Comparison of ENCODE assay signal across 8 cellular contexts in the genomic region with DNA sequence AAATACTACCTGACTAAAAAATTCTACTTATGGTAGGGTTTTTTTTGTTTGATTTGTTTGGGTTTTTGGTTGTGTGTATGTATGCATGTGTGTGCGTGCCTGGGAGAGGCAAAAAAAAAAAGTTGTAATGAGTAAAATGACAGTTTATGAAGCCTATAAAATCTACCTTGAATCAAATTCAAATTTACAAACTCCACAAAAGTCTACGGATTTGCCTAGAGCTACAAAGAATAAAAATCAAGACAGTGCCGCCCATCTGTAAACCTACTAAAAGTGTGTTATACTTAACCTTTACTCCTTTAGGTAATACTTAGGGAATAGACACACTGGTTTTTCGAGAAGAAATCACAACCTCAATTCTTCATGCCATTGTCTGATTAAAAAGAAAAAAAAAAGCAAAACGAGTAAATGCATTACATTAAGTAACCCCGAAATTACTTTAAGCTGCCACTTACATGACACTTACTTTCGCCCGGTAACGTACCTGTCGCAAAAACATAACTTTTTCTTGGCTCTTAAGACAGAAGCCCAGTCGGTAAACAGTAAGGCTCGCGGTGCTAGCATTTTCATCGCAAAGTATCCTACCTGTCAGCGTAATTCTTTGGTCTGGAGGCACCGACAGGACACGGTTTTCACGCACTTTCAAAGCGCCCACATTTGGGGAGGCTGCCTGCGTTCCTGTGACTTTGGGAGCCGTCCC. TPM values are rescaled to one million over a fixed set of nuclear protein-coding genes. Genes with fewer than 3 reads are reported as not detected.
A peak's percentile ranks its signal among the peaks of the same experiment; 100 is the strongest.
DNase-seq lines count a peak whose midpoint lies in the region; ATAC-seq and TF ChIP-seq lines count a peak whose summit lies in the region.

No MANE protein-coding gene starts in this region.

- H3K9me3 ChIP-seq in CD4-positive, alpha-beta T cell (ENCODE audit: control insufficient read depth, low read length), result no peaks in the 10 kb centered on the region
- H3K9me3 ChIP-seq in IMR-90 (ENCODE audit: control insufficient read depth, insufficient read depth, low read length), result no peaks in the 10 kb centered on the region

- CTCF ChIA-PET in CD4-positive, alpha-beta T cell (lab: Charles Lee), result interaction anchor here (0.6 to 3.7 kb wide), 4 partner anchors 10 to 255 kb away, joined by 3 to 12 read pairs (median 4); a partner anchor contains a TSS
- CTCF ChIA-PET in IMR-90 (lab: Yijun Ruan, JAX), result interaction anchor here (1.4 kb wide), 1 partner anchor 255 kb away, joined by 3 read pairs; no protein-coding TSS in a partner anchor

- no peak overlapping the region for H2BK120ac ChIP-seq in IMR-90 (ENCODE audit: low read depth, low read length)

- H3K56ac ChIP-seq in IMR-90 (ENCODE audit: extremely low read depth, insufficient read depth, low read length), result no peak overlapping the region

- WGBS in IMR-90 (ENCODE audit: extremely low coverage in 2 of 2, insufficient read length in 1 of 2), 2 experiments, result 8 to 100% methylated on average over 1 to 10 of the region's 21 CpGs

- peak overlapping the region; percentile 48 for H3K14ac ChIP-seq in IMR-90 (replicated peaks; ENCODE audit: low read depth, low read length)

- H3K4me2 ChIP-seq in IMR-90 (ENCODE audit: low read depth, low read length), result peak overlapping the region; percentile 83

- H3K23ac ChIP-seq in IMR-90 (ENCODE audit: low read depth, low read length), result peak overlapping the region; percentile 94

- H3K9me1 ChIP-seq in IMR-90 (ENCODE audit: insufficient read depth, low read length), result no peaks in the 10 kb centered on the region

- DNase-seq in CD4-positive, alpha-beta T cell, result no peak
- DNase-seq in IMR-90 (no peak), coronary artery (ENCODE audit: low spot score) (no peak), NCI-H774 (lab: John Stamatoyannopoulos, UW) (no peak), globus pallidus (ENCODE audit: low spot score) (no peak), GM03348 (ENCODE audit: low spot score) (no peak)
- no peak for DNase-seq in natural killer cell treated with Interleukin-12 subunit alpha and Interleukin-12 subunit beta and Interleukin-15 and Interleukin-18, amount 100 ng/mL, for 72 hours (ENCODE audit: low spot score)

- peak overlapping the region; percentile 24; the same call in 1 of the 2 replicates for H3K4ac ChIP-seq in IMR-90 (ENCODE audit: low read depth, low read length)

- peaks cover 6 to 19% of the 10 kb centered on the region in 2 experiments for H3K79me1 ChIP-seq in IMR-90 (ENCODE audit: low read depth in 1 of 2, low read length in 2 of 2)

- peaks cover 6% of the 10 kb centered on the region for H3K4me1 ChIP-seq in IMR-90 (ENCODE audit: control insufficient read depth, insufficient read depth, low read length)

- no peak for ATAC-seq in CD4-positive, alpha-beta T cell (ENCODE audit: poor library complexity)
- ATAC-seq in IMR-90 (ENCODE audit: low read depth) (no peak), GM18517 (IDR thresholded peaks at IDR 0.05; ENCODE audit: unreplicated experiment) (no peak)
- ATAC-seq in natural killer cell treated with Interleukin-12 subunit alpha and Interleukin-12 subunit beta and Interleukin-15 and Interleukin-18, amount 100 ng/mL, for 72 hours, result no peak

- intact Hi-C loops in CD4-positive, alpha-beta T cell (cut with DNase I, micrococcal nuclease), result loop anchor here (1.0 to 5.0 kb wide), 6 partner anchors 21 to 153 kb away; a partner anchor contains a TSS
- intact Hi-C loops in IMR-90 (cut with micrococcal nuclease), result loop anchor here (2.0 to 5.0 kb wide), 2 partner anchors 59 to 93 kb away; a partner anchor contains a TSS

- peaks cover 13% of the 10 kb centered on the region for H3K36me3 Mint-ChIP-seq in CD4-positive, alpha-beta T cell (ENCODE audit: low read depth)
- H3K36me3 Mint-ChIP-seq in natural killer cell treated with Interleukin-12 subunit alpha and Interleukin-12 subunit beta and Interleukin-15 and Interleukin-18, amount 100 ng/mL, for 72 hours, result no peaks in the 10 kb centered on the region

- no peaks in the 10 kb centered on the region for H3K27me3 ChIP-seq in CD4-positive, alpha-beta T cell (ENCODE audit: control insufficient read depth, insufficient read depth, low read length)
- no peaks in the 10 kb centered on the region for H3K27me3 ChIP-seq in IMR-90 (ENCODE audit: control insufficient read depth, insufficient read depth, low read length)

- no peak for TF ChIP-seq POLR2A in IMR-90 (IDR thresholded peaks at IDR 0.05; ENCODE audit: low read depth, low read length)

- peak overlapping the region; percentile 36 for H2AK5ac ChIP-seq in IMR-90 (ENCODE audit: low read depth, low read length)

- H3K27ac ChIP-seq in CD4-positive, alpha-beta T cell (ENCODE audit: low read depth, low read length), result no peak overlapping the region
- H3K27ac ChIP-seq in IMR-90 (ENCODE audit: insufficient read depth, low read length), result peak overlapping the region; percentile 26
- peak overlapping the region in 1 of 2 donors; percentile 85 for H3K27ac ChIP-seq in coronary artery

- H4K8ac ChIP-seq in IMR-90 (ENCODE audit: low read depth in 2 of 2, low read length in 2 of 2), result no peak overlapping the region

- H3K4me3 ChIP-seq in IMR-90 (ENCODE audit: insufficient read depth, low read depth, low read length) (peak overlapping the region; percentile 73), coronary artery (peak overlapping the region; percentile 77)

- no peaks in the 10 kb centered on the region for H3K9me3 Mint-ChIP-seq in CD4-positive, alpha-beta T cell
- no peaks in the 10 kb centered on the region for H3K9me3 Mint-ChIP-seq in natural killer cell treated with Interleukin-12 subunit alpha and Interleukin-12 subunit beta and Interleukin-15 and Interleukin-18, amount 100 ng/mL, for 72 hours

- no peak overlapping the region for H2BK15ac ChIP-seq in IMR-90 (ENCODE audit: low read depth, low read length)

- no peak for TF ChIP-seq RAD21 in IMR-90 (IDR thresholded peaks at IDR 0.05; ENCODE audit: low read length)

- H3K18ac ChIP-seq in IMR-90 (ENCODE audit: low read depth, low read length), result no peak overlapping the region

- peak overlapping the region; percentile 89 for H3K4me3 Mint-ChIP-seq in CD4-positive, alpha-beta T cell
- H3K4me3 Mint-ChIP-seq in natural killer cell treated with Interleukin-12 subunit alpha and Interleukin-12 subunit beta and Interleukin-15 and Interleukin-18, amount 100 ng/mL, for 72 hours, result peak overlapping the region; percentile 58

- no peak overlapping the region for H4K5ac ChIP-seq in IMR-90 (ENCODE audit: low read depth, low read length)

- H4K91ac ChIP-seq in IMR-90 (ENCODE audit: insufficient read depth, low read depth, low read length), result no peak overlapping the region

- H3K27me3 Mint-ChIP-seq in CD4-positive, alpha-beta T cell, result peaks cover 32% of the 10 kb centered on the region
- H3K27me3 Mint-ChIP-seq in natural killer cell treated with Interleukin-12 subunit alpha and Interleukin-12 subunit beta and Interleukin-15 and Interleukin-18, amount 100 ng/mL, for 72 hours, result peaks cover 24 to 37% of the 10 kb centered on the region in 2 donors

- H3K36me3 ChIP-seq in IMR-90 (ENCODE audit: control insufficient read depth, insufficient read depth, low read length), result no peaks in the 10 kb centered on the region

- no peak for TF ChIP-seq CTCF in CD4-positive, alpha-beta T cell (IDR thresholded peaks at IDR 0.05)
- no peak for TF ChIP-seq CTCF in IMR-90 (conservative IDR thresholded peaks at IDR 0.05; ENCODE audit: low read depth, low read length)
- TF ChIP-seq CTCF in coronary artery (IDR thresholded peaks at IDR 0.05), result no peak

- peaks cover 4% of the 10 kb centered on the region for H4K20me1 ChIP-seq in IMR-90 (ENCODE audit: insufficient read depth, low read length)

- H2AFZ ChIP-seq in IMR-90 (replicated peaks; ENCODE audit: low read length, poor library complexity), result peak overlapping the region; percentile 97

- no peak overlapping the region for H2BK5ac ChIP-seq in IMR-90 (ENCODE audit: low read depth, low read length, poor library complexity, severe bottlenecking)

- peak overlapping the region; percentile 80 for H3K9ac ChIP-seq in IMR-90 (ENCODE audit: low read depth, low read length)

- peak overlapping the region; percentile 82 for H3K27ac Mint-ChIP-seq in CD4-positive, alpha-beta T cell
- no peak overlapping the region for H3K27ac Mint-ChIP-seq in natural killer cell treated with Interleukin-12 subunit alpha and Interleukin-12 subunit beta and Interleukin-15 and Interleukin-18, amount 100 ng/mL, for 72 hours

- dilution Hi-C loops in IMR-90 (cut with HindIII; ENCODE audit: low sequenced_read_pairs, unreplicated experiment), result no loop called here

- BruUV-seq in IMR-90 (replicated peaks; lab: Mats Ljungman, UMichigan), result no TSS peak

- peaks cover 54% of the 10 kb centered on the region for H3K4me1 Mint-ChIP-seq in CD4-positive, alpha-beta T cell (ENCODE audit: low read depth)
- H3K4me1 Mint-ChIP-seq in natural killer cell treated with Interleukin-12 subunit alpha and Interleukin-12 subunit beta and Interleukin-15 and Interleukin-18, amount 100 ng/mL, for 72 hours (ENCODE audit: low read depth in 2 of 2), result peaks cover 0 to 6% of the 10 kb centered on the region in 2 donors

- peak overlapping the region; percentile 35 for H2AK9ac ChIP-seq in IMR-90 (replicated peaks; ENCODE audit: low read depth, low read length, poor library complexity)

- POLR2A ChIA-PET in CD4-positive, alpha-beta T cell (lab: Charles Lee), result interaction anchor here (0.6 to 3.8 kb wide), 12 partner anchors 18 to 255 kb away, joined by 3 to 38 read pairs (median 4); a partner anchor contains a TSS
- POLR2A ChIA-PET in IMR-90 (lab: Charles Lee; ENCODE audit: unreplicated experiment), result no interaction called here

- in situ Hi-C loops in IMR-90 (cut with MboI; ENCODE audit: low sequenced_read_pairs), result no loop called here

- no peak overlapping the region for H2BK20ac ChIP-seq in IMR-90 (ENCODE audit: low read depth, low read length)

TF ChIP-seq in IMR-90, 13 proteins besides CTCF, POLR2A, EP300 and RAD21 (continues in another document):
- TF ChIP-seq RFX5 (IDR thresholded peaks at IDR 0.05; ENCODE audit: low read depth, low read length), result no peak
- no peak for TF ChIP-seq NFE2L2 (IDR thresholded peaks at IDR 0.05; ENCODE audit: low read depth, low read length)
- no peak for TF ChIP-seq MAFK (IDR thresholded peaks at IDR 0.05; ENCODE audit: low read depth, low read length)
- TF ChIP-seq CHD1 (IDR thresholded peaks at IDR 0.05; ENCODE audit: low read depth, low read length), result no peak

RNA-seq across cellular contexts. Expression of a gene that starts 1.0 kb away (rescaled TPM):
- total RNA-seq in CD4-positive, alpha-beta T cell, result 1 to 10 TPM; 6.4 to 6.9 TPM
- 10.0 and 11.7 TPM in 2 replicates for total RNA-seq in IMR-90 (2012; rRNA removed)
- 1.7 and 1.8 TPM in 2 replicates for polyA plus RNA-seq in IMR-90 (2012; rRNA removed)
- 0.53 and 0.58 TPM in 2 replicates for polyA plus RNA-seq in IMR-90 (2012; cell fraction: cytosol; rRNA removed)
- polyA plus RNA-seq in IMR-90 (2012; cell fraction: nucleus; rRNA removed; ENCODE audit: low replicate concordance), result 1.1 and 2.6 TPM in 2 replicates
- total RNA-seq in natural killer cell treated with Interleukin-12 subunit alpha and Interleukin-12 subunit beta and Interleukin-15 and Interleukin-18, amount 100 ng/mL, for 72 hours, result under 1 TPM in 1 of 2 donors, not detected in 1; 0.84 TPM

RNA-seq across cellular contexts. Expression of a gene that starts 59.6 kb away (rescaled TPM):
- total RNA-seq in CD4-positive, alpha-beta T cell, result 10 to 100 TPM; 62.4 to 66.6 TPM
- total RNA-seq in IMR-90 (2012; rRNA removed), result 16.3 and 23.1 TPM in 2 replicates
- 31.3 and 33.5 TPM in 2 replicates for polyA plus RNA-seq in IMR-90 (2012; rRNA removed)
- 22.6 and 25.9 TPM in 2 replicates for polyA plus RNA-seq in IMR-90 (2012; cell fraction: cytosol; rRNA removed)
- polyA plus RNA-seq in IMR-90 (2012; cell fraction: nucleus; rRNA removed; ENCODE audit: low replicate concordance), result 36.7 and 40.2 TPM in 2 replicates
- 10 to 100 TPM; 28.6 to 29.6 TPM for total RNA-seq in natural killer cell treated with Interleukin-12 subunit alpha and Interleukin-12 subunit beta and Interleukin-15 and Interleukin-18, amount 100 ng/mL, for 72 hours
